8 cellular contexts compared by ENCODE assay signal in genomic region chrX:16712825-16713155, GRCh38. TPM values are rescaled to one million over a fixed set of nuclear protein-coding genes. Genes with fewer than 3 reads are reported as not detected.
A peak's percentile ranks its signal among the peaks of the same experiment; 100 is the strongest.
DNase-seq lines count a peak whose midpoint lies in the region; ATAC-seq and TF ChIP-seq lines count a peak whose summit lies in the region.

No MANE protein-coding gene starts in this region.

- no peak for TF ChIP-seq CTCF in AG04450 (IDR thresholded peaks at IDR 0.05; ENCODE audit: low read depth, low read length)
- TF ChIP-seq CTCF in mammary epithelial cell (conservative IDR thresholded peaks at IDR 0.05 in 1 of 2, IDR thresholded peaks at IDR 0.05 in 1 of 2; ENCODE audit: extremely low read depth in 1 of 2, insufficient read depth in 1 of 2, low read depth in 1 of 2, low read length in 2 of 2): no peak
- no peak for TF ChIP-seq CTCF in lung (IDR thresholded peaks at IDR 0.05; ENCODE audit: control extremely low read depth, extremely low read depth)

- H3K4me1 ChIP-seq in mammary epithelial cell (ENCODE audit: insufficient read depth, low read length): peaks cover 5% of the 10 kb centered on the region
- peaks cover 0 to 3% of the 10 kb centered on the region in 2 donors for H3K4me1 ChIP-seq in lung (ENCODE audit: control insufficient read depth in 2 of 2, insufficient read depth in 2 of 2, low read length in 2 of 2)
- H3K4me1 ChIP-seq in urinary bladder (ENCODE audit: insufficient read depth): no peaks in the 10 kb centered on the region

- BruUV-seq in mammary epithelial cell (replicated peaks; lab: Mats Ljungman, UMichigan): no TSS peak

- POLR2A ChIA-PET in AG04450 (lab: Yijun Ruan, JAX): interaction anchor here (0.7 kb wide), 1 partner anchor 391 kb away, joined by 13 read pairs; no protein-coding TSS in a partner anchor

- CTCF ChIA-PET in AG04450 (lab: Charles Lee) (no interaction called here), mammary epithelial cell (lab: Charles Lee; ENCODE audit: low non-redundant PET) (no interaction called here)

- peak overlapping the region; percentile 65 for H3K9ac ChIP-seq in mammary epithelial cell (ENCODE audit: insufficient read depth, low read length)

- peak overlapping the region; percentile 66 for H3K4me3 ChIP-seq in AG04450 (ENCODE audit: low read depth, low read length)
- peak overlapping the region; percentile 70 to 88 (median 80) for H3K4me3 ChIP-seq in mammary epithelial cell (replicated peaks in 1 of 3; ENCODE audit: insufficient read depth in 1 of 3, low read depth in 2 of 3, low read length in 3 of 3)
- peak overlapping the region; percentile 73 for H3K4me3 ChIP-seq in lung
- peak overlapping the region; percentile 87 for H3K4me3 ChIP-seq in urinary bladder (ENCODE audit: low read depth, low read length)

- no peaks in the 10 kb centered on the region for H3K79me2 ChIP-seq in mammary epithelial cell (ENCODE audit: insufficient read depth, low read length)

- H3K9me3 ChIP-seq in AG04450 (ENCODE audit: control insufficient read depth, insufficient read depth, low read length) (no peaks in the 10 kb centered on the region), mammary epithelial cell (replicated peaks; ENCODE audit: insufficient read depth, low read length) (no peaks in the 10 kb centered on the region), lung (ENCODE audit: control insufficient read depth in 2 of 2, insufficient read depth in 1 of 2, low read length in 1 of 2) (no peaks in the 10 kb centered on the region)

- peak overlapping the region; percentile 99 for H2AFZ ChIP-seq in mammary epithelial cell (ENCODE audit: low read depth, low read length)

- no peak overlapping the region for H3K27ac ChIP-seq in AG04450 (ENCODE audit: low read depth, low read length)
- peak overlapping the region; percentile 37 for H3K27ac ChIP-seq in mammary epithelial cell (ENCODE audit: insufficient read depth, low read depth, low read length)
- peak overlapping the region; percentile 82 to 92 for H3K27ac ChIP-seq in lung (ENCODE audit: low read depth in 1 of 2, low read length in 1 of 2)
- no peak overlapping the region for H3K27ac ChIP-seq in urinary bladder (ENCODE audit: low read depth)

- peaks cover 4% of the 10 kb centered on the region for H3K36me3 ChIP-seq in mammary epithelial cell (ENCODE audit: insufficient read depth, low read length)
- H3K36me3 ChIP-seq in lung (ENCODE audit: control insufficient read depth in 2 of 2, insufficient read depth in 2 of 2, low read length in 2 of 2): no peaks in the 10 kb centered on the region
- H3K36me3 ChIP-seq in urinary bladder (ENCODE audit: insufficient read depth): no peaks in the 10 kb centered on the region

- no peaks in the 10 kb centered on the region for H3K27me3 ChIP-seq in AG04450 (ENCODE audit: control insufficient read depth, insufficient read depth, low read length)
- H3K27me3 ChIP-seq in mammary epithelial cell (ENCODE audit: insufficient read depth, low read length): no peaks in the 10 kb centered on the region
- no peaks in the 10 kb centered on the region for H3K27me3 ChIP-seq in lung (ENCODE audit: control insufficient read depth, insufficient read depth)

- dilution Hi-C loops in mammary epithelial cell (cut with HindIII; ENCODE audit: low sequenced_read_pairs): loop anchor here (5.0 kb wide), 1 partner anchor 75 kb away; no protein-coding TSS in a partner anchor

- in situ Hi-C loops in mammary epithelial cell (cut with MboI; ENCODE audit: low sequenced_read_pairs in 2 of 2) (no loop called here), ACHN (cut with HindIII; ENCODE audit: low pct_ligation_motif_present, low pct_unique_long_range_greater_than_20kb, low sequenced_read_pairs) (no loop called here)

- intact Hi-C loops in mammary epithelial cell (cut with micrococcal nuclease): no loop called here

- H4K20me1 ChIP-seq in mammary epithelial cell (ENCODE audit: insufficient read depth, low read length): no peaks in the 10 kb centered on the region

- ATAC-seq in GM19328 (IDR thresholded peaks at IDR 0.05; ENCODE audit: unreplicated experiment) (peak; percentile 14), HG03442 (IDR thresholded peaks at IDR 0.05; ENCODE audit: unreplicated experiment) (peak; percentile 20), lung (ENCODE audit: insufficient read depth, low FRiP score) (peak; percentile 12)

- no peak for DNase-seq in AG04450 (ENCODE audit: low read depth, low spot score)
- no peak for DNase-seq in mammary epithelial cell
- DNase-seq in lung (ENCODE audit: low spot score): no peak
- DNase-seq in GDM1 (lab: John Stamatoyannopoulos, UW): no peak
- no peak for DNase-seq in ACHN

- peak overlapping the region; percentile 98 for H3K4me2 ChIP-seq in mammary epithelial cell (ENCODE audit: insufficient read depth, low read depth, low read length)

- WGBS in mammary epithelial cell (ENCODE audit: low coverage, missing lambda C conversion rate): 11% methylated on average over 3 of the region's 10 CpGs
- 15 to 27% methylated on average over 8 to 10 of the region's 10 CpGs for WGBS in lung, 2 donors
- WGBS in urinary bladder: 21% methylated on average over 10 of the region's 10 CpGs

RNA-seq across cellular contexts. Expression of gene CTPS2, which starts 0.3 kb away (rescaled TPM):
- polyA plus RNA-seq in AG04450 (2011; rRNA removed) (9.5 and 11.7 TPM in 2 replicates), mammary epithelial cell (6.3 TPM), lung (10 to 100 TPM in 1 of 2 donors, 1 to 10 TPM in 1; 4.2 to 10.5 TPM), urinary bladder (9.9 TPM)
- 11.2 and 15.2 TPM in 2 replicates for polyA minus RNA-seq in AG04450 (2011; rRNA and poly(A)+ RNA removed)
- total RNA-seq in mammary epithelial cell (1 to 10 TPM; 8.4 to 8.5 TPM), lung (10 to 100 TPM in 1 of 2 donors, 1 to 10 TPM in 1; 9.3 to 36.8 TPM), urinary bladder (38.8 TPM)
- polyA minus RNA-seq in mammary epithelial cell: 23.3 TPM

RNA-seq across cellular contexts. Expression of gene SYAP1, which starts 6.6 kb away (rescaled TPM):
- 14.5 and 16.2 TPM in 2 replicates for polyA plus RNA-seq in AG04450 (2011; rRNA removed)
- polyA minus RNA-seq in AG04450 (2011; rRNA and poly(A)+ RNA removed): 10.3 and 13.8 TPM in 2 replicates
- total RNA-seq in mammary epithelial cell: 10 to 100 TPM; 30.3 to 47.5 TPM
- polyA plus RNA-seq in mammary epithelial cell: 15.2 TPM
- 16.4 TPM for polyA minus RNA-seq in mammary epithelial cell
- total RNA-seq in lung: 10 to 100 TPM; 31.1 to 32.0 TPM
- polyA plus RNA-seq in lung: 10 to 100 TPM; 10.2 to 15.3 TPM
- total RNA-seq in urinary bladder: 29.9 TPM
- polyA plus RNA-seq in urinary bladder: 9.5 TPM

Comparison
In these comparisons a context has a peak if more than half of its experiments do, and no peak if none do; other contexts are left out.
1. H3K27ac ChIP-seq: peak in mammary epithelial cell (single experiment) and lung (2 of 2); none in AG04450 (single experiment) and urinary bladder (single experiment).
2. Peak in every context shown above with its lines, with median percentiles within 50 percentile points of each other: H3K4me3 ChIP-seq and ATAC-seq.